8 cellular contexts compared by ENCODE assay signal in the genomic region with DNA sequence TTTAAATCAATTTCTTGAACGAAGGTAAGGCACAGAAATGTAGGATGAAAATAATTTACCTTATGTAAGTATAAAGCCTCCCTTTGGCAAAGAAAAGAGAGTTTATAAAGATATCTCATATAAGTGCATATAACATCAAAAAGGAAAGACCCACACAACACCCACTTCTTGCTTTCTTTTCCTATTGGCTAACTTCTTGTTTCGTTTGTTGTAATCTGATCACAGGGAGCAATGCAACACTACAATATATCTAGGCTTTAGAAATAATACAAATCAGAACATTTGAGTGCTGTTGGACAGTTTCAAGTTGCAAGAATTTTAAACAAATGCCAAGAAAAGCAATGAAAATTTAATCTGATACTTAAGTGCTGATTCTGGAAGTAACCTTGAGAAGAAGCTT. TPM values are rescaled to one million over a fixed set of nuclear protein-coding genes. Genes with fewer than 3 reads are reported as not detected.
A peak's percentile ranks its signal among the peaks of the same experiment; 100 is the strongest.
DNase-seq lines count a peak whose midpoint lies in the region; ATAC-seq, FAIRE-seq and TF ChIP-seq lines count a peak whose summit lies in the region.

No MANE protein-coding gene starts in this region.

- H3K4me3 ChIP-seq in A549 (peak overlapping the region; percentile 83), gastrocnemius medialis (peak overlapping the region; percentile 73 to 94 (median 88))

- WGBS in A549 (ENCODE audit: missing lambda C conversion rate), result under 1% methylated on average over 2 of the region's 2 CpGs

- DNase-seq in A549 (ENCODE audit: low read depth in 1 of 2, low spot score in 1 of 2), result peak; percentile 41 to 51
- DNase-seq in GM12892 (ENCODE audit: insufficient read length), result no peak
- DNase-seq in SK-N-DZ (ENCODE audit: low spot score), result peak; percentile 21
- peak; percentile 76 for DNase-seq in fibroblast of peridontal ligament (ENCODE audit: extremely low read depth)
- DNase-seq in gastrocnemius medialis, result no peak
- no peak for DNase-seq in OCI-M2 (lab: John Stamatoyannopoulos, UW; ENCODE audit: unreplicated experiment)
- DNase-seq in posterior cingulate gyrus, result no peak

- 0 out of 5 replicates have a peak, but pooled peaks of 1 of the 2 experiments have one; percentile 6 for TF ChIP-seq RAD21 in A549 (conservative IDR thresholded peaks at IDR 0.05 in 1 of 2, IDR thresholded peaks at IDR 0.05 in 1 of 2)

- FAIRE-seq in A549 (lab: Jason Lieb, UNC), result peak; percentile 56
- peak; percentile 24 for FAIRE-seq in GM12892 (lab: Jason Lieb, UNC)

- in situ Hi-C loops in gastrocnemius medialis (cut with MboI; ENCODE audit: low sequenced_read_pairs in 4 of 4), result no loop called here

- POLR2A ChIA-PET in A549 (lab: Yijun Ruan, JAX), result interaction anchor here (1.9 to 3.7 kb wide), 4 partner anchors 11 to 143 kb away, joined by 12 to 42 read pairs (median 22); a partner anchor contains a TSS

- no peak for TF ChIP-seq POLR2A in A549 (IDR thresholded peaks at IDR 0.05; ENCODE audit: low read length)
- TF ChIP-seq POLR2A in GM12892 (IDR thresholded peaks at IDR 0.05; ENCODE audit: low read depth, low read length), result no peak
- TF ChIP-seq POLR2A in gastrocnemius medialis (IDR thresholded peaks at IDR 0.05), result no peak

- intact Hi-C loops in gastrocnemius medialis (cut with DNase I; ENCODE audit: low total_unique reads) (loop anchor here (2.0 to 10.0 kb wide), 3 partner anchors 84 to 571 kb away; a partner anchor contains a TSS), posterior cingulate gyrus (cut with DNase I) (loop anchor here (2.0 to 5.0 kb wide), 2 partner anchors 121 to 259 kb away; a partner anchor contains a TSS)

- H3K27me3 ChIP-seq in gastrocnemius medialis, result no peaks in the 10 kb centered on the region

- H3K36me3 ChIP-seq in gastrocnemius medialis, result no peaks in the 10 kb centered on the region

- peak overlapping the region; percentile 70 for H3K4me2 ChIP-seq in A549

- no peak for TF ChIP-seq EP300 in A549 (IDR thresholded peaks at IDR 0.05)

- H3K27ac ChIP-seq in A549, result peak overlapping the region; percentile 91 to 93; a peak in 5 of 6 replicates
- peak overlapping the region in 2 of 4 donors; percentile 90 to 98 for H3K27ac ChIP-seq in gastrocnemius medialis

- H3K4me1 ChIP-seq in A549, result peaks cover 57% of the 10 kb centered on the region
- H3K4me1 ChIP-seq in gastrocnemius medialis, result peaks cover 33 to 34% of the 10 kb centered on the region in 2 donors

- H3K9me3 ChIP-seq in A549 (no peaks in the 10 kb centered on the region), gastrocnemius medialis (no peaks in the 10 kb centered on the region)

- CTCF ChIA-PET in A549 (lab: Yijun Ruan, JAX), result interaction anchor here (0.8 to 5.7 kb wide), 17 partner anchors 10 to 318 kb away, joined by 3 to 54 read pairs (median 6); a partner anchor contains a TSS

- TF ChIP-seq CTCF in A549 (IDR thresholded peaks at IDR 0.05) (no peak), gastrocnemius medialis (IDR thresholded peaks at IDR 0.05 in 4 of 5, conservative IDR thresholded peaks at IDR 0.05 in 1 of 5) (no peak)

- ATAC-seq in A549, result no peak
- ATAC-seq in gastrocnemius medialis, result no peak
- no peak for ATAC-seq in HG03097 (IDR thresholded peaks at IDR 0.05; ENCODE audit: low FRiP score, unreplicated experiment)

TF ChIP-seq in A549, 52 proteins besides CTCF, POLR2A, EP300 and RAD21:
- 0 out of 2 replicates have a peak, but pooled peaks have one; percentile 40 for TF ChIP-seq POLR2AphosphoS2 (conservative IDR thresholded peaks at IDR 0.05; ENCODE audit: low read length)
- TF ChIP-seq SMC3 (IDR thresholded peaks at IDR 0.05), result no peak

RNA-seq across cellular contexts. Expression of a gene that starts 1.3 kb away (rescaled TPM):
- polyA plus RNA-seq in A549 (2011; rRNA removed), result 42.0 and 48.0 TPM in 2 replicates
- 6.0 and 6.7 TPM in 2 replicates for polyA plus RNA-seq in A549 (2012; cell fraction: cytosol; rRNA removed)
- polyA plus RNA-seq in A549 (2012; cell fraction: nucleus; rRNA removed), result 10.5 and 17.1 TPM in 2 replicates
- 15.5 to 17.6 TPM (median 16.5 TPM) in 3 replicates for polyA plus RNA-seq in A549 (2017; fragmentation: RNase III; extraction: RNeasy Plus Mini Kit Qiagen cat#74134 plus additional on column Dnase treatment)
- polyA minus RNA-seq in A549 (2011; rRNA and poly(A)+ RNA removed), result 54.8 and 54.9 TPM in 2 replicates
- polyA plus RNA-seq in GM12892 (2012; ENCODE audit: missing spikeins), result 6.3 TPM
- polyA plus RNA-seq in SK-N-DZ (2014; cell fraction: cytosol; rRNA removed), result 8.5 and 10.7 TPM in 2 replicates
- polyA plus RNA-seq in SK-N-DZ (2014; cell fraction: nucleus; rRNA removed), result 9.6 and 16.9 TPM in 2 replicates
- 1 to 10 TPM; 2.9 to 8.4 (median 4.4) TPM for total RNA-seq in gastrocnemius medialis

RNA-seq across cellular contexts. Expression of a gene that starts 1.7 kb away (rescaled TPM):
- polyA plus RNA-seq in A549 (2011; rRNA removed) (256 and 259 TPM in 2 replicates), A549 (2017; fragmentation: RNase III; extraction: RNeasy Plus Mini Kit Qiagen cat#74134 plus additional on column Dnase treatment) (87.1 to 92.3 TPM (median 89.6 TPM) in 3 replicates)
- 45.9 and 52.6 TPM in 2 replicates for polyA plus RNA-seq in A549 (2012; cell fraction: cytosol; rRNA removed)
- polyA plus RNA-seq in A549 (2012; cell fraction: nucleus; rRNA removed), result 20.8 and 28.1 TPM in 2 replicates
- 184 and 235 TPM in 2 replicates for polyA minus RNA-seq in A549 (2011; rRNA and poly(A)+ RNA removed)
- polyA plus RNA-seq in GM12892 (2012; ENCODE audit: missing spikeins), result 58.4 TPM
- 92.2 and 93.8 TPM in 2 replicates for polyA plus RNA-seq in SK-N-DZ (2014; cell fraction: cytosol; rRNA removed)
- 72.4 and 76.2 TPM in 2 replicates for polyA plus RNA-seq in SK-N-DZ (2014; cell fraction: nucleus; rRNA removed)
- total RNA-seq in gastrocnemius medialis, result 100 to 1,000 TPM; 100 to 131 (median 118) TPM

Comparison
In these comparisons a context has a peak if more than half of its experiments do, and no peak if none do; other contexts are left out.
1. DNase-seq: peak in A549 (2 of 2), SK-N-DZ (single experiment) and fibroblast of peridontal ligament (single experiment); none in GM12892 (single experiment), gastrocnemius medialis (0 of 2), OCI-M2 (single experiment) and posterior cingulate gyrus (0 of 10).